In the genomic region with DNA sequence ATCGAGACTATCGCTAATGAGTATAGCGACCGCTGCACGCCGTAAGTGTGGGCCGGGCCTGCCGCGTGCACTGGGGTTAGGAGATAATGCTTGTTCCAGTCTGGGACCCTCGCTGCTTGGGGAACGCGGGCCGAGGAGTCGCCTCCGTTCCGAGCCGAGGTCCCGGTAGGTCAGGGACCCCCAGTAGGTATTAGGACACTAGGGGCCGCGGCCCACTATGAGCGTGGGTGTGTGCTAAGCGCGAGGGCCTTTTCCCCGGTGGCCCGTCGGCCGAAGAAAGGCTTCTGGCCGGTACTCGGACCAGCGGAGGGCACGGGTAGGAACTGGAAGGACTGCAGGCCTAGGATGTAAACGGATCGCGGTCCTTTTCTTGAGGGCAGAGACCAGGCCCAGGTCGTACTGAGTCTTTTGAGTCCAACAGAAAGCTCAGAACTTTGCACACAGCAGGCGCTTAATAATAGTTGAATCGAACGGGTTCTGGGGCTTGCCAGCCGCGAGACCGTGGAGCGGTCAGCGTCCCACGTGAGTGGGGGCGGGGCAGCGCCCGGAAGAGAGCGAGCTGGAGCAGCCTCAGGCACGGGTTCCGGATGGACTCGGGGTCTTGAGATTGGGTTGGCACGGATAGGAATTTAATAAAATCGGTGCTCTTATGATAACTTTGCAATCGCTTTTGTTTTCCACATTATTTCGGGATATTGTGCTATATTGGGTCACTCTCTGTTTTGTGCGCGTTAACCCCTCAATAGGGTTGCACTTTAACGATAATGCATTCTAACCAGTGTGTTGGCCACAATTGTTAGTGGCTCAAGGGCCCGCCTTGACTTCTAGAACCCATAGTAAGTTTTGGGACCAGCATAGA, we compare ENCODE assay signal across 1 cellular context.
TF ChIP-seq lines count a peak whose summit lies in the region.

No MANE protein-coding gene starts in this region.

TF ChIP-seq in HepG2, 621 proteins besides CTCF, POLR2A, EP300 and RAD21 (continued from another document and continues in another):
- peak; percentile 58 for TF ChIP-seq ZBTB7A (CRISPR knock-in tag; IDR thresholded peaks at IDR 0.05)
- peak; percentile 86 for TF ChIP-seq KDM5A (IDR thresholded peaks at IDR 0.05; ENCODE audit: borderline replicate concordance, low read length)
- TF ChIP-seq SNAPC2 (CRISPR knock-in tag; IDR thresholded peaks at IDR 0.05): no peak
- no peak for TF ChIP-seq GATA4 (IDR thresholded peaks at IDR 0.05; ENCODE audit: borderline replicate concordance, low read depth)
- TF ChIP-seq NCOA5 (CRISPR knock-in tag; IDR thresholded peaks at IDR 0.05): no peak
- no peak for TF ChIP-seq ZNF282 (IDR thresholded peaks at IDR 0.05; ENCODE audit: partially characterized antibody)
- no peak for TF ChIP-seq ZNF382 (CRISPR knock-in tag; IDR thresholded peaks at IDR 0.05; ENCODE audit: borderline replicate concordance)
- TF ChIP-seq ZNF468 (CRISPR knock-in tag; IDR thresholded peaks at IDR 0.05): no peak
- TF ChIP-seq ZNF362 (CRISPR knock-in tag; IDR thresholded peaks at IDR 0.05; ENCODE audit: borderline replicate concordance): no peak
- TF ChIP-seq, protein P1, sequence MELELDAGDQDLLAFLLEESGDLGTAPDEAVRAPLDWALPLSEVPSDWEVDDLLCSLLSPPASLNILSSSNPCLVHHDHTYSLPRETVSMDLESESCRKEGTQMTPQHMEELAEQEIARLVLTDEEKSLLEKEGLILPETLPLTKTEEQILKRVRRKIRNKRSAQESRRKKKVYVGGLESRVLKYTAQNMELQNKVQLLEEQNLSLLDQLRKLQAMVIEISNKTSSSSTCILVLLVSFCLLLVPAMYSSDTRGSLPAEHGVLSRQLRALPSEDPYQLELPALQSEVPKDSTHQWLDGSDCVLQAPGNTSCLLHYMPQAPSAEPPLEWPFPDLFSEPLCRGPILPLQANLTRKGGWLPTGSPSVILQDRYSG (CRISPR knock-in tag; IDR thresholded peaks at IDR 0.05): no peak; the same call in 1 of the 2 replicates
- TF ChIP-seq MBD4 (IDR thresholded peaks at IDR 0.05; ENCODE audit: borderline replicate concordance, low read length): no peak
- no peak for TF ChIP-seq RFX3 (CRISPR knock-in tag; IDR thresholded peaks at IDR 0.05)
- TF ChIP-seq, protein P2, sequence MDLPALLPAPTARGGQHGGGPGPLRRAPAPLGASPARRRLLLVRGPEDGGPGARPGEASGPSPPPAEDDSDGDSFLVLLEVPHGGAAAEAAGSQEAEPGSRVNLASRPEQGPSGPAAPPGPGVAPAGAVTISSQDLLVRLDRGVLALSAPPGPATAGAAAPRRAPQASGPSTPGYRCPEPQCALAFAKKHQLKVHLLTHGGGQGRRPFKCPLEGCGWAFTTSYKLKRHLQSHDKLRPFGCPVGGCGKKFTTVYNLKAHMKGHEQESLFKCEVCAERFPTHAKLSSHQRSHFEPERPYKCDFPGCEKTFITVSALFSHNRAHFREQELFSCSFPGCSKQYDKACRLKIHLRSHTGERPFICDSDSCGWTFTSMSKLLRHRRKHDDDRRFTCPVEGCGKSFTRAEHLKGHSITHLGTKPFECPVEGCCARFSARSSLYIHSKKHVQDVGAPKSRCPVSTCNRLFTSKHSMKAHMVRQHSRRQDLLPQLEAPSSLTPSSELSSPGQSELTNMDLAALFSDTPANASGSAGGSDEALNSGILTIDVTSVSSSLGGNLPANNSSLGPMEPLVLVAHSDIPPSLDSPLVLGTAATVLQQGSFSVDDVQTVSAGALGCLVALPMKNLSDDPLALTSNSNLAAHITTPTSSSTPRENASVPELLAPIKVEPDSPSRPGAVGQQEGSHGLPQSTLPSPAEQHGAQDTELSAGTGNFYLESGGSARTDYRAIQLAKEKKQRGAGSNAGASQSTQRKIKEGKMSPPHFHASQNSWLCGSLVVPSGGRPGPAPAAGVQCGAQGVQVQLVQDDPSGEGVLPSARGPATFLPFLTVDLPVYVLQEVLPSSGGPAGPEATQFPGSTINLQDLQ (CRISPR knock-in tag; IDR thresholded peaks at IDR 0.05): 0 out of 2 replicates have a peak, but pooled peaks have one; percentile 17
- no peak for TF ChIP-seq TBP (CRISPR knock-in tag; IDR thresholded peaks at IDR 0.05)
- TF ChIP-seq NFE2L2 (IDR thresholded peaks at IDR 0.05; ENCODE audit: low read length): no peak
- no peak for TF ChIP-seq ZNF496 (CRISPR knock-in tag; IDR thresholded peaks at IDR 0.05; ENCODE audit: insufficient replicate concordance)
- peak; percentile 74; the same call in 1 of the 2 replicates for TF ChIP-seq KLF9 (CRISPR knock-in tag; IDR thresholded peaks at IDR 0.05; ENCODE audit: low read depth)
- TF ChIP-seq ZNF562 (CRISPR knock-in tag; IDR thresholded peaks at IDR 0.05; ENCODE audit: borderline replicate concordance): no peak
- TF ChIP-seq MAFG (CRISPR knock-in tag; IDR thresholded peaks at IDR 0.05): no peak
- no peak for TF ChIP-seq MED8 (CRISPR knock-in tag; IDR thresholded peaks at IDR 0.05; ENCODE audit: insufficient replicate concordance)
- no peak for TF ChIP-seq SCMH1 (CRISPR knock-in tag; IDR thresholded peaks at IDR 0.05; ENCODE audit: borderline replicate concordance)
- TF ChIP-seq ZNF337 (CRISPR knock-in tag; IDR thresholded peaks at IDR 0.05; ENCODE audit: borderline replicate concordance, low read depth): no peak
- TF ChIP-seq ZNF607 (CRISPR knock-in tag; IDR thresholded peaks at IDR 0.05; ENCODE audit: borderline replicate concordance): no peak
- no peak for TF ChIP-seq JUNB (CRISPR knock-in tag; IDR thresholded peaks at IDR 0.05; ENCODE audit: borderline replicate concordance)
- TF ChIP-seq SRSF9 (IDR thresholded peaks at IDR 0.05; ENCODE audit: borderline replicate concordance, insufficient read depth, low read depth, low read length, poor library complexity, severe bottlenecking): no peak
- TF ChIP-seq ZNF746 (CRISPR knock-in tag; IDR thresholded peaks at IDR 0.05): no peak
- TF ChIP-seq ZNF556 (CRISPR knock-in tag; IDR thresholded peaks at IDR 0.05; ENCODE audit: borderline replicate concordance): no peak
- no peak for TF ChIP-seq PBX2 (CRISPR knock-in tag; IDR thresholded peaks at IDR 0.05)
- 0 out of 2 replicates have a peak, but pooled peaks have one; percentile 51 for TF ChIP-seq ZNF788 (CRISPR knock-in tag; IDR thresholded peaks at IDR 0.05; ENCODE audit: borderline replicate concordance)
- TF ChIP-seq PHF20 (CRISPR knock-in tag; IDR thresholded peaks at IDR 0.05): peak; percentile 43
- TF ChIP-seq ZBTB43 (CRISPR knock-in tag; conservative IDR thresholded peaks at IDR 0.05): no peak
- no peak for TF ChIP-seq ETV6 (CRISPR knock-in tag; conservative IDR thresholded peaks at IDR 0.05)
- no peak for TF ChIP-seq ZNF124 (CRISPR knock-in tag; IDR thresholded peaks at IDR 0.05)
- TF ChIP-seq FLYWCH1 (CRISPR knock-in tag; IDR thresholded peaks at IDR 0.05): 0 out of 2 replicates have a peak, but pooled peaks have one; percentile 61
- peak; percentile 37; the same call in 1 of the 2 replicates for TF ChIP-seq ZNF687 (CRISPR knock-in tag; IDR thresholded peaks at IDR 0.05)
- TF ChIP-seq FOXK1 (CRISPR knock-in tag; IDR thresholded peaks at IDR 0.05; ENCODE audit: borderline replicate concordance, low read depth): no peak; the same call in 1 of the 2 replicates
- TF ChIP-seq PHF8 (CRISPR knock-in tag; IDR thresholded peaks at IDR 0.05): peak; percentile 32; the same call in 1 of the 2 replicates
- TF ChIP-seq ZNF564 (CRISPR knock-in tag; IDR thresholded peaks at IDR 0.05): no peak; the same call in 1 of the 2 replicates
- TF ChIP-seq ZNF335 (CRISPR knock-in tag; IDR thresholded peaks at IDR 0.05): 0 out of 2 replicates have a peak, but pooled peaks have one; percentile 2
- no peak for TF ChIP-seq SIX1 (CRISPR knock-in tag; IDR thresholded peaks at IDR 0.05; ENCODE audit: borderline replicate concordance)
- TF ChIP-seq ZFP37 (CRISPR knock-in tag; IDR thresholded peaks at IDR 0.05; ENCODE audit: borderline replicate concordance): no peak
- TF ChIP-seq, protein P3, sequence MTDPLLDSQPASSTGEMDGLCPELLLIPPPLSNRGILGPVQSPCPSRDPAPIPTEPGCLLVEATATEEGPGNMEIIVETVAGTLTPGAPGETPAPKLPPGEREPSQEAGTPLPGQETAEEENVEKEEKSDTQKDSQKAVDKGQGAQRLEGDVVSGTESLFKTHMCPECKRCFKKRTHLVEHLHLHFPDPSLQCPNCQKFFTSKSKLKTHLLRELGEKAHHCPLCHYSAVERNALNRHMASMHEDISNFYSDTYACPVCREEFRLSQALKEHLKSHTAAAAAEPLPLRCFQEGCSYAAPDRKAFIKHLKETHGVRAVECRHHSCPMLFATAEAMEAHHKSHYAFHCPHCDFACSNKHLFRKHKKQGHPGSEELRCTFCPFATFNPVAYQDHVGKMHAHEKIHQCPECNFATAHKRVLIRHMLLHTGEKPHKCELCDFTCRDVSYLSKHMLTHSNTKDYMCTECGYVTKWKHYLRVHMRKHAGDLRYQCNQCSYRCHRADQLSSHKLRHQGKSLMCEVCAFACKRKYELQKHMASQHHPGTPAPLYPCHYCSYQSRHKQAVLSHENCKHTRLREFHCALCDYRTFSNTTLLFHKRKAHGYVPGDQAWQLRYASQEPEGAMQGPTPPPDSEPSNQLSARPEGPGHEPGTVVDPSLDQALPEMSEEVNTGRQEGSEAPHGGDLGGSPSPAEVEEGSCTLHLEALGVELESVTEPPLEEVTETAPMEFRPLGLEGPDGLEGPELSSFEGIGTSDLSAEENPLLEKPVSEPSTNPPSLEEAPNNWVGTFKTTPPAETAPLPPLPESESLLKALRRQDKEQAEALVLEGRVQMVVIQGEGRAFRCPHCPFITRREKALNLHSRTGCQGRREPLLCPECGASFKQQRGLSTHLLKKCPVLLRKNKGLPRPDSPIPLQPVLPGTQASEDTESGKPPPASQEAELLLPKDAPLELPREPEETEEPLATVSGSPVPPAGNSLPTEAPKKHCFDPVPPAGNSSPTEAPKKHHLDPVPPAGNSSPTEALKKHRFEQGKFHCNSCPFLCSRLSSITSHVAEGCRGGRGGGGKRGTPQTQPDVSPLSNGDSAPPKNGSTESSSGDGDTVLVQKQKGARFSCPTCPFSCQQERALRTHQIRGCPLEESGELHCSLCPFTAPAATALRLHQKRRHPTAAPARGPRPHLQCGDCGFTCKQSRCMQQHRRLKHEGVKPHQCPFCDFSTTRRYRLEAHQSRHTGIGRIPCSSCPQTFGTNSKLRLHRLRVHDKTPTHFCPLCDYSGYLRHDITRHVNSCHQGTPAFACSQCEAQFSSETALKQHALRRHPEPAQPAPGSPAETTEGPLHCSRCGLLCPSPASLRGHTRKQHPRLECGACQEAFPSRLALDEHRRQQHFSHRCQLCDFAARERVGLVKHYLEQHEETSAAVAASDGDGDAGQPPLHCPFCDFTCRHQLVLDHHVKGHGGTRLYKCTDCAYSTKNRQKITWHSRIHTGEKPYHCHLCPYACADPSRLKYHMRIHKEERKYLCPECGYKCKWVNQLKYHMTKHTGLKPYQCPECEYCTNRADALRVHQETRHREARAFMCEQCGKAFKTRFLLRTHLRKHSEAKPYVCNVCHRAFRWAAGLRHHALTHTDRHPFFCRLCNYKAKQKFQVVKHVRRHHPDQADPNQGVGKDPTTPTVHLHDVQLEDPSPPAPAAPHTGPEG (CRISPR knock-in tag; IDR thresholded peaks at IDR 0.05): no peak
- TF ChIP-seq GATAD2A (CRISPR knock-in tag; IDR thresholded peaks at IDR 0.05): peak; percentile 40; the same call in 1 of the 2 replicates
- no peak; the same call in 1 of the 2 replicates for TF ChIP-seq ZBTB3 (CRISPR knock-in tag; IDR thresholded peaks at IDR 0.05; ENCODE audit: borderline replicate concordance, low read depth)
